ENCODE assay signal across 1 cellular context in the genomic region with DNA sequence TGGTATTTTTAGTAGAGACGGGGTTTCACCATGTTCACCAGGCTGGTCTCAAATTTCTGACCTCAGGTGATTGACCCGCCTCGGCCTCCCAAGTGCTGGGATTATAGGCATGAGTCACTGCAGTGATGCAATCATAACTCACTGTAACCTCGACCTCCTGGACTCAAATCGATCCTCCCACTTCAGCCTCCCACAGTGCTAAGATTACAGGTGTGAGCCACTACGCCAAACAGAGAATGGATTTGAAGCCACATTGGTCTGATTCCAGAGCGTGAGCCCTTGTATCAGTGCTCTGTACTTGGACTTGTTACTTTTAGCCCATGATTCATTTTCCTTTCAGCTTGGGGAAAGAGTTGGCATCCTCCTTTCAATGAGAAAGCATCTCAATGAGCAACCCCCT.
TF ChIP-seq lines count a peak whose summit lies in the region.

No MANE protein-coding gene starts in this region.

TF ChIP-seq in K562, 482 proteins besides CTCF, POLR2A, EP300 and RAD21 (continued from another document):
- TF ChIP-seq, protein P1, sequence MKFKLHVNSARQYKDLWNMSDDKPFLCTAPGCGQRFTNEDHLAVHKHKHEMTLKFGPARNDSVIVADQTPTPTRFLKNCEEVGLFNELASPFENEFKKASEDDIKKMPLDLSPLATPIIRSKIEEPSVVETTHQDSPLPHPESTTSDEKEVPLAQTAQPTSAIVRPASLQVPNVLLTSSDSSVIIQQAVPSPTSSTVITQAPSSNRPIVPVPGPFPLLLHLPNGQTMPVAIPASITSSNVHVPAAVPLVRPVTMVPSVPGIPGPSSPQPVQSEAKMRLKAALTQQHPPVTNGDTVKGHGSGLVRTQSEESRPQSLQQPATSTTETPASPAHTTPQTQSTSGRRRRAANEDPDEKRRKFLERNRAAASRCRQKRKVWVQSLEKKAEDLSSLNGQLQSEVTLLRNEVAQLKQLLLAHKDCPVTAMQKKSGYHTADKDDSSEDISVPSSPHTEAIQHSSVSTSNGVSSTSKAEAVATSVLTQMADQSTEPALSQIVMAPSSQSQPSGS (CRISPR knock-in tag; IDR thresholded peaks at IDR 0.05) = no peak
- TF ChIP-seq SNRNP70 (optimal IDR thresholded peaks at IDR 0.05; ENCODE audit: low read depth, low read length) (no peak), LEF1 (IDR thresholded peaks at IDR 0.05) (peak; percentile 60; the same call in 1 of the 2 replicates), NFXL1 (CRISPR knock-in tag; IDR thresholded peaks at IDR 0.05) (no peak), NCOR1 (IDR thresholded peaks at IDR 0.05) (peak; percentile 46; the same call in 1 of the 2 replicates), ZNF76 (CRISPR knock-in tag; IDR thresholded peaks at IDR 0.05; ENCODE audit: borderline replicate concordance) (no peak), CBFA2T3 (IDR thresholded peaks at IDR 0.05) (peak; percentile 80), LARP7 (IDR thresholded peaks at IDR 0.05) (no peak), FOXJ3 (CRISPR knock-in tag; IDR thresholded peaks at IDR 0.05) (no peak), DNMT1 (IDR thresholded peaks at IDR 0.05) (no peak), ZNF57 (CRISPR knock-in tag; IDR thresholded peaks at IDR 0.05) (no peak), NRF1 (conservative IDR thresholded peaks at IDR 0.05 in 1 of 2, IDR thresholded peaks at IDR 0.05 in 1 of 2) (no peak), ZNF175 (CRISPR knock-in tag; IDR thresholded peaks at IDR 0.05; ENCODE audit: low read depth) (no peak), MEIS2 (IDR thresholded peaks at IDR 0.05; ENCODE audit: partially characterized antibody) (peak; percentile 18), ZFP30 (CRISPR knock-in tag; IDR thresholded peaks at IDR 0.05; ENCODE audit: borderline replicate concordance) (no peak), NBN (IDR thresholded peaks at IDR 0.05; ENCODE audit: low read depth) (peak; percentile 75), CTBP1 (IDR thresholded peaks at IDR 0.05; ENCODE audit: borderline replicate concordance) (peak; percentile 57; the same call in 1 of the 2 replicates), DIDO1 (tag; IDR thresholded peaks at IDR 0.05; ENCODE audit: low read depth) (no peak), ESRRA (IDR thresholded peaks at IDR 0.05; ENCODE audit: borderline replicate concordance, low read depth) (peak; percentile 46; the same call in 1 of the 2 replicates), JUN (IDR thresholded peaks at IDR 0.05; ENCODE audit: borderline replicate concordance, low read depth, low read length) (peak; percentile 97), JUN (CRISPR knock-in tag; IDR thresholded peaks at IDR 0.05; ENCODE audit: borderline replicate concordance) (peak; percentile 97), ARHGAP35 (IDR thresholded peaks at IDR 0.05; ENCODE audit: partially characterized antibody) (no peak), ATF1 (CRISPR knock-in tag; IDR thresholded peaks at IDR 0.05) (no peak), ATF1 (tag; IDR thresholded peaks at IDR 0.05) (peak; percentile 41), ZNF12 (CRISPR knock-in tag; IDR thresholded peaks at IDR 0.05) (no peak), ZNF384 (IDR thresholded peaks at IDR 0.05; ENCODE audit: low read depth, low read length) (no peak), RBM17 (IDR thresholded peaks at IDR 0.05; ENCODE audit: borderline replicate concordance, low read depth, low read length) (no peak), SMARCA4 (IDR thresholded peaks at IDR 0.05) (peak; percentile 95), STAT5B (CRISPR knock-in tag; IDR thresholded peaks at IDR 0.05) (no peak), KAT7 (CRISPR knock-in tag; IDR thresholded peaks at IDR 0.05; ENCODE audit: borderline replicate concordance) (no peak), BMI1 (IDR thresholded peaks at IDR 0.05; ENCODE audit: low read length) (no peak), SLC30A9 (CRISPR knock-in tag; IDR thresholded peaks at IDR 0.05) (no peak), ETV6 (IDR thresholded peaks at IDR 0.05; ENCODE audit: borderline replicate concordance in 1 of 2, low read depth in 2 of 2, low read length in 1 of 2) (no peak), ETV6 (CRISPR knock-in tag; IDR thresholded peaks at IDR 0.05; ENCODE audit: borderline replicate concordance) (no peak), ZFP36 (IDR thresholded peaks at IDR 0.05; ENCODE audit: low read depth, low read length, partially characterized antibody) (no peak), CHCHD3 (CRISPR knock-in tag; IDR thresholded peaks at IDR 0.05) (no peak), ZNF584 (CRISPR knock-in tag; IDR thresholded peaks at IDR 0.05; ENCODE audit: low read depth) (no peak), KLF1 (tag; IDR thresholded peaks at IDR 0.05) (no peak), PCBP2 (IDR thresholded peaks at IDR 0.05; ENCODE audit: low read depth, low read length, poor library complexity, severe bottlenecking) (no peak), RBM25 (IDR thresholded peaks at IDR 0.05; ENCODE audit: low read depth, low read length, severe bottlenecking) (peak; percentile 69)
- TF ChIP-seq, protein P2, sequence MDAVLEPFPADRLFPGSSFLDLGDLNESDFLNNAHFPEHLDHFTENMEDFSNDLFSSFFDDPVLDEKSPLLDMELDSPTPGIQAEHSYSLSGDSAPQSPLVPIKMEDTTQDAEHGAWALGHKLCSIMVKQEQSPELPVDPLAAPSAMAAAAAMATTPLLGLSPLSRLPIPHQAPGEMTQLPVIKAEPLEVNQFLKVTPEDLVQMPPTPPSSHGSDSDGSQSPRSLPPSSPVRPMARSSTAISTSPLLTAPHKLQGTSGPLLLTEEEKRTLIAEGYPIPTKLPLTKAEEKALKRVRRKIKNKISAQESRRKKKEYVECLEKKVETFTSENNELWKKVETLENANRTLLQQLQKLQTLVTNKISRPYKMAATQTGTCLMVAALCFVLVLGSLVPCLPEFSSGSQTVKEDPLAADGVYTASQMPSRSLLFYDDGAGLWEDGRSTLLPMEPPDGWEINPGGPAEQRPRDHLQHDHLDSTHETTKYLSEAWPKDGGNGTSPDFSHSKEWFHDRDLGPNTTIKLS (IDR thresholded peaks at IDR 0.05; ENCODE audit: borderline replicate concordance, low read depth) = no peak
- TF ChIP-seq, protein P3, sequence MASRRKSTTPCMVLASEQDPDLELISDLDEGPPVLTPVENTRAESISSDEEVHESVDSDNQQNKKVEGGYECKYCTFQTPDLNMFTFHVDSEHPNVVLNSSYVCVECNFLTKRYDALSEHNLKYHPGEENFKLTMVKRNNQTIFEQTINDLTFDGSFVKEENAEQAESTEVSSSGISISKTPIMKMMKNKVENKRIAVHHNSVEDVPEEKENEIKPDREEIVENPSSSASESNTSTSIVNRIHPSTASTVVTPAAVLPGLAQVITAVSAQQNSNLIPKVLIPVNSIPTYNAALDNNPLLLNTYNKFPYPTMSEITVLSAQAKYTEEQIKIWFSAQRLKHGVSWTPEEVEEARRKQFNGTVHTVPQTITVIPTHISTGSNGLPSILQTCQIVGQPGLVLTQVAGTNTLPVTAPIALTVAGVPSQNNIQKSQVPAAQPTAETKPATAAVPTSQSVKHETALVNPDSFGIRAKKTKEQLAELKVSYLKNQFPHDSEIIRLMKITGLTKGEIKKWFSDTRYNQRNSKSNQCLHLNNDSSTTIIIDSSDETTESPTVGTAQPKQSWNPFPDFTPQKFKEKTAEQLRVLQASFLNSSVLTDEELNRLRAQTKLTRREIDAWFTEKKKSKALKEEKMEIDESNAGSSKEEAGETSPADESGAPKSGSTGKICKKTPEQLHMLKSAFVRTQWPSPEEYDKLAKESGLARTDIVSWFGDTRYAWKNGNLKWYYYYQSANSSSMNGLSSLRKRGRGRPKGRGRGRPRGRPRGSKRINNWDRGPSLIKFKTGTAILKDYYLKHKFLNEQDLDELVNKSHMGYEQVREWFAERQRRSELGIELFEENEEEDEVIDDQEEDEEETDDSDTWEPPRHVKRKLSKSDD (conservative IDR thresholded peaks at IDR 0.05; ENCODE audit: low read length) = no peak
- TF ChIP-seq, protein P4, sequence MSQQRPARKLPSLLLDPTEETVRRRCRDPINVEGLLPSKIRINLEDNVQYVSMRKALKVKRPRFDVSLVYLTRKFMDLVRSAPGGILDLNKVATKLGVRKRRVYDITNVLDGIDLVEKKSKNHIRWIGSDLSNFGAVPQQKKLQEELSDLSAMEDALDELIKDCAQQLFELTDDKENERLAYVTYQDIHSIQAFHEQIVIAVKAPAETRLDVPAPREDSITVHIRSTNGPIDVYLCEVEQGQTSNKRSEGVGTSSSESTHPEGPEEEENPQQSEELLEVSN (IDR thresholded peaks at IDR 0.05; ENCODE audit: borderline replicate concordance in 1 of 2, extremely low read depth in 1 of 2, insufficient read depth in 1 of 2, insufficient read length in 1 of 2, low read depth in 1 of 2, low read length in 1 of 2, poor library complexity in 1 of 2, severe bottlenecking in 1 of 2) = peak in 1 of 2 experiments; percentile 47
- TF ChIP-seq, protein P5, sequence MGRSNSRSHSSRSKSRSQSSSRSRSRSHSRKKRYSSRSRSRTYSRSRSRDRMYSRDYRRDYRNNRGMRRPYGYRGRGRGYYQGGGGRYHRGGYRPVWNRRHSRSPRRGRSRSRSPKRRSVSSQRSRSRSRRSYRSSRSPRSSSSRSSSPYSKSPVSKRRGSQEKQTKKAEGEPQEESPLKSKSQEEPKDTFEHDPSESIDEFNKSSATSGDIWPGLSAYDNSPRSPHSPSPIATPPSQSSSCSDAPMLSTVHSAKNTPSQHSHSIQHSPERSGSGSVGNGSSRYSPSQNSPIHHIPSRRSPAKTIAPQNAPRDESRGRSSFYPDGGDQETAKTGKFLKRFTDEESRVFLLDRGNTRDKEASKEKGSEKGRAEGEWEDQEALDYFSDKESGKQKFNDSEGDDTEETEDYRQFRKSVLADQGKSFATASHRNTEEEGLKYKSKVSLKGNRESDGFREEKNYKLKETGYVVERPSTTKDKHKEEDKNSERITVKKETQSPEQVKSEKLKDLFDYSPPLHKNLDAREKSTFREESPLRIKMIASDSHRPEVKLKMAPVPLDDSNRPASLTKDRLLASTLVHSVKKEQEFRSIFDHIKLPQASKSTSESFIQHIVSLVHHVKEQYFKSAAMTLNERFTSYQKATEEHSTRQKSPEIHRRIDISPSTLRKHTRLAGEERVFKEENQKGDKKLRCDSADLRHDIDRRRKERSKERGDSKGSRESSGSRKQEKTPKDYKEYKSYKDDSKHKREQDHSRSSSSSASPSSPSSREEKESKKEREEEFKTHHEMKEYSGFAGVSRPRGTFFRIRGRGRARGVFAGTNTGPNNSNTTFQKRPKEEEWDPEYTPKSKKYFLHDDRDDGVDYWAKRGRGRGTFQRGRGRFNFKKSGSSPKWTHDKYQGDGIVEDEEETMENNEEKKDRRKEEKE (IDR thresholded peaks at IDR 0.05; ENCODE audit: borderline replicate concordance in 1 of 2, control insufficient read depth in 1 of 2, low read depth in 2 of 2, low read length in 1 of 2) = no peak
- TF ChIP-seq, protein P6, sequence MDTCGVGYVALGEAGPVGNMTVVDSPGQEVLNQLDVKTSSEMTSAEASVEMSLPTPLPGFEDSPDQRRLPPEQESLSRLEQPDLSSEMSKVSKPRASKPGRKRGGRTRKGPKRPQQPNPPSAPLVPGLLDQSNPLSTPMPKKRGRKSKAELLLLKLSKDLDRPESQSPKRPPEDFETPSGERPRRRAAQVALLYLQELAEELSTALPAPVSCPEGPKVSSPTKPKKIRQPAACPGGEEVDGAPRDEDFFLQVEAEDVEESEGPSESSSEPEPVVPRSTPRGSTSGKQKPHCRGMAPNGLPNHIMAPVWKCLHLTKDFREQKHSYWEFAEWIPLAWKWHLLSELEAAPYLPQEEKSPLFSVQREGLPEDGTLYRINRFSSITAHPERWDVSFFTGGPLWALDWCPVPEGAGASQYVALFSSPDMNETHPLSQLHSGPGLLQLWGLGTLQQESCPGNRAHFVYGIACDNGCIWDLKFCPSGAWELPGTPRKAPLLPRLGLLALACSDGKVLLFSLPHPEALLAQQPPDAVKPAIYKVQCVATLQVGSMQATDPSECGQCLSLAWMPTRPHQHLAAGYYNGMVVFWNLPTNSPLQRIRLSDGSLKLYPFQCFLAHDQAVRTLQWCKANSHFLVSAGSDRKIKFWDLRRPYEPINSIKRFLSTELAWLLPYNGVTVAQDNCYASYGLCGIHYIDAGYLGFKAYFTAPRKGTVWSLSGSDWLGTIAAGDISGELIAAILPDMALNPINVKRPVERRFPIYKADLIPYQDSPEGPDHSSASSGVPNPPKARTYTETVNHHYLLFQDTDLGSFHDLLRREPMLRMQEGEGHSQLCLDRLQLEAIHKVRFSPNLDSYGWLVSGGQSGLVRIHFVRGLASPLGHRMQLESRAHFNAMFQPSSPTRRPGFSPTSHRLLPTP (IDR thresholded peaks at IDR 0.05; ENCODE audit: borderline replicate concordance, extremely low read depth, insufficient read length) = no peak
- TF ChIP-seq, protein P7, sequence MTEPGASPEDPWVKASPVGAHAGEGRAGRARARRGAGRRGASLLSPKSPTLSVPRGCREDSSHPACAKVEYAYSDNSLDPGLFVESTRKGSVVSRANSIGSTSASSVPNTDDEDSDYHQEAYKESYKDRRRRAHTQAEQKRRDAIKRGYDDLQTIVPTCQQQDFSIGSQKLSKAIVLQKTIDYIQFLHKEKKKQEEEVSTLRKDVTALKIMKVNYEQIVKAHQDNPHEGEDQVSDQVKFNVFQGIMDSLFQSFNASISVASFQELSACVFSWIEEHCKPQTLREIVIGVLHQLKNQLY (CRISPR knock-in tag; conservative IDR thresholded peaks at IDR 0.05) = no peak
